ENCODE assay signal across 1 cellular context in genomic region chr17:82177761-82178498, GRCh38.
TF ChIP-seq lines count a peak whose summit lies in the region.

No MANE protein-coding gene starts in this region.

TF ChIP-seq in HepG2, 621 proteins besides CTCF, POLR2A, EP300 and RAD21:
- TF ChIP-seq DPF2 (CRISPR knock-in tag; IDR thresholded peaks at IDR 0.05; ENCODE audit: borderline replicate concordance, low read depth) = no peak
- no peak for TF ChIP-seq KDM1A (CRISPR knock-in tag; IDR thresholded peaks at IDR 0.05)
- TF ChIP-seq MTA1 (CRISPR knock-in tag; IDR thresholded peaks at IDR 0.05; ENCODE audit: borderline replicate concordance) = peak; percentile 36; the same call in 1 of the 2 replicates
